8 cellular contexts compared by ENCODE assay signal in genomic region chr17:2244545-2245525, GRCh38. TPM values are rescaled to one million over a fixed set of nuclear protein-coding genes. Genes with fewer than 3 reads are reported as not detected.
DNase-seq lines count a peak whose midpoint lies in the region; ATAC-seq and TF ChIP-seq lines count a peak whose summit lies in the region.

No MANE protein-coding gene starts in this region.

- peaks cover 0 to 79% (median 15%) of the 10 kb centered on the region in 6 donors for H3K36me3 ChIP-seq in spleen

- intact Hi-C loops in spleen (cut with DNase I; ENCODE audit: low total_unique reads), result loop anchor here (2.0 kb wide), 1 partner anchor 190 kb away; the partner anchor contains the start of gene HIC1

- peak overlapping the region; percentile 25 for H3K4me3 ChIP-seq in AG10803 (ENCODE audit: low read length)
- no peak overlapping the region for H3K4me3 ChIP-seq in WI38 (ENCODE audit: low read depth, low read length)
- H3K4me3 ChIP-seq in spleen, result no peak overlapping the region

- no peaks in the 10 kb centered on the region for H3K9me3 Mint-ChIP-seq in immature natural killer cell

- H3K27me3 ChIP-seq in spleen (replicated peaks in 1 of 7), result no peaks in the 10 kb centered on the region

- TF ChIP-seq POLR2A in spleen (IDR thresholded peaks at IDR 0.05), result no peak

- no peaks in the 10 kb centered on the region for H3K9me3 ChIP-seq in spleen

- H3K27ac Mint-ChIP-seq in immature natural killer cell, result peak overlapping the region; percentile 48 to 91 (median 76)

- peak overlapping the region in 7 of 8 donors; percentile 13 to 49 (median 38) for H3K27ac ChIP-seq in spleen

- peaks cover 0 to 3% (median 2%) of the 10 kb centered on the region in 3 donors for H3K27me3 Mint-ChIP-seq in immature natural killer cell (ENCODE audit: low read depth in 3 of 3)

- peak; percentile 45 for ATAC-seq in GM21619 (IDR thresholded peaks at IDR 0.05; ENCODE audit: unreplicated experiment)
- ATAC-seq in GM18858 (IDR thresholded peaks at IDR 0.05; ENCODE audit: unreplicated experiment), result no peak

- 32 to 38% (median 35%) methylated on average over 7 of the region's 7 CpGs for WGBS in spleen, 5 donors

- H3K4me1 ChIP-seq in spleen, result peaks cover 0 to 36% (median 16%) of the 10 kb centered on the region in 6 donors

- peaks cover 26 to 30% of the 10 kb centered on the region in 2 donors for H3K4me1 Mint-ChIP-seq in immature natural killer cell

- H3K36me3 Mint-ChIP-seq in immature natural killer cell, result peaks cover 20 to 38% (median 35%) of the 10 kb centered on the region in 3 donors

- TF ChIP-seq CTCF in AG10803 (conservative IDR thresholded peaks at IDR 0.05; ENCODE audit: low read length) (peak; percentile 99), WI38 (IDR thresholded peaks at IDR 0.05; ENCODE audit: low read depth, low read length) (peak; percentile 97), spleen (IDR thresholded peaks at IDR 0.05 in 8 of 11, conservative IDR thresholded peaks at IDR 0.05 in 3 of 11) (peak; percentile 90 to 98 (median 96))

- DNase-seq in AG10803 (ENCODE audit: low read depth), result peak; percentile 95
- peak; percentile 66 for DNase-seq in NCI-H2196 (lab: John Stamatoyannopoulos, UW; ENCODE audit: unreplicated experiment)
- peak; percentile 86 for DNase-seq in brain pericyte (ENCODE audit: low read depth, low spot score)
- peak; percentile 76 to 81 (median 78) for DNase-seq in immature natural killer cell
- peak; percentile 96 for DNase-seq in spleen

- no peak overlapping the region for H3K4me3 Mint-ChIP-seq in immature natural killer cell

RNA-seq across cellular contexts. Expression of gene SMG6, which starts 58.8 kb away (rescaled TPM):
- polyA plus RNA-seq in immature natural killer cell (1 to 10 TPM; 1.6 to 9.8 (median 4.7) TPM), spleen (10 to 100 TPM in 2 of 3 donors, 1 to 10 TPM in 1; 9.7 to 14.3 (median 12.1) TPM)
- total RNA-seq in spleen, result 10 to 100 TPM; 20.1 to 44.2 (median 34.1) TPM

RNA-seq across cellular contexts. Expression of gene SRR, which starts 58.9 kb away (rescaled TPM):
- polyA plus RNA-seq in immature natural killer cell, result 10 to 100 TPM in 1 of 3 donors, 1 to 10 TPM in 2; 6.6 to 13.9 (median 8.6) TPM
- total RNA-seq in spleen, result 10 to 100 TPM in 2 of 7 donors, 1 to 10 TPM in 5; 4.0 to 16.2 (median 8.3) TPM
- 1 to 10 TPM; 3.5 to 5.7 (median 4.5) TPM for polyA plus RNA-seq in spleen
